Comparison of ENCODE assay signal across 11 cellular contexts in genomic region chr22:43995798-43996169, GRCh38. TPM values are rescaled to one million over a fixed set of nuclear protein-coding genes. Genes with fewer than 3 reads are reported as not detected.
DNase-seq lines count a peak whose midpoint lies in the region; ATAC-seq, FAIRE-seq and TF ChIP-seq lines count a peak whose summit lies in the region.
"Had no signal": no experiment of that assay in that cellular context is flagged by ENCODE, and none has a peak within 500 bp of the region (broad histone marks: within the 10 kb centered on the region; RNA-seq: fewer than 3 reads in every experiment).

No MANE protein-coding gene starts in this region.

- no peak for TF ChIP-seq CTCF in DOHH2 (IDR thresholded peaks at IDR 0.05; ENCODE audit: low read depth, low read length, poor library complexity, severe bottlenecking)
- no peak for TF ChIP-seq CTCF in psoas muscle (IDR thresholded peaks at IDR 0.05)

- no peaks in the 10 kb centered on the region for H3K9me2 ChIP-seq in DOHH2 (replicated peaks; ENCODE audit: control insufficient read depth, low read length)

- no peak for DNase-seq in activated naive CD4-positive, alpha-beta T cell treated with anti-CD3 and anti-CD28 coated beads, Interleukin-2, amount 50 U/mL, for 72 hours (ENCODE audit: low spot score in 2 of 2)
- DNase-seq in psoas muscle (no peak), RCC 7860 (ENCODE audit: low spot score) (no peak), GM12891 (ENCODE audit: insufficient read length, low spot score) (no peak)
- DNase-seq: foreskin fibroblast, H7, NCI-H774 had no signal

- peaks cover 6% of the 10 kb centered on the region; the same call in 1 of the 2 replicates for H4K20me1 ChIP-seq in DOHH2 (ENCODE audit: control insufficient read depth, insufficient read depth, low read depth, low read length)

- H3K4me3 ChIP-seq in DOHH2 (ENCODE audit: low read length) (peak overlapping the region; percentile 23), psoas muscle (peak overlapping the region; percentile 25)

- H3K27me3 ChIP-seq in DOHH2 (ENCODE audit: control insufficient read depth, low read length), result no peaks in the 10 kb centered on the region
- no peaks in the 10 kb centered on the region for H3K27me3 ChIP-seq in psoas muscle (ENCODE audit: insufficient read depth in 3 of 3, low read length in 2 of 3)

- peak overlapping the region; percentile 38 for H3K4me2 ChIP-seq in DOHH2 (ENCODE audit: low read length)

- peaks cover 47% of the 10 kb centered on the region for H3K4me1 ChIP-seq in DOHH2 (ENCODE audit: control insufficient read depth, low read length)
- peaks cover 23% of the 10 kb centered on the region for H3K4me1 ChIP-seq in psoas muscle

- no peaks in the 10 kb centered on the region for H3F3A ChIP-seq in DOHH2 (ENCODE audit: control insufficient read depth, insufficient read depth)

- H3K27ac ChIP-seq in DOHH2 (ENCODE audit: low read depth, low read length), result no peak overlapping the region
- H3K27ac ChIP-seq in psoas muscle, result no peak overlapping the region

- intact Hi-C loops in psoas muscle (cut with DNase I), result loop anchor here in 1 of 2 donors (2.0 to 10.0 kb wide), 3 partner anchors 93 to 629 kb away; partner anchors contain the start of gene RTL6

- H3K9me3 ChIP-seq in DOHH2 (ENCODE audit: control insufficient read depth, insufficient read depth, low read length) (no peaks in the 10 kb centered on the region), psoas muscle (no peaks in the 10 kb centered on the region)

- peaks cover 33 to 34% of the 10 kb centered on the region in 2 donors for H3K36me3 Mint-ChIP-seq in activated naive CD4-positive, alpha-beta T cell treated with anti-CD3 and anti-CD28 coated beads, Interleukin-2, amount 50 U/mL, for 72 hours

- ATAC-seq in GM21528 (IDR thresholded peaks at IDR 0.05; ENCODE audit: low FRiP score, unreplicated experiment) (peak; percentile 6), psoas muscle (no peak), GM18870 (IDR thresholded peaks at IDR 0.05; ENCODE audit: unreplicated experiment) (no peak), HG03565 (IDR thresholded peaks at IDR 0.05; ENCODE audit: unreplicated experiment) (no peak)
- ATAC-seq in activated naive CD4-positive, alpha-beta T cell treated with anti-CD3 and anti-CD28 coated beads, Interleukin-2, amount 50 U/mL, for 72 hours, result peak; percentile 54 to 74

- peak overlapping the region; percentile 95 to 97 for H3K27ac Mint-ChIP-seq in activated naive CD4-positive, alpha-beta T cell treated with anti-CD3 and anti-CD28 coated beads, Interleukin-2, amount 50 U/mL, for 72 hours

- 0 out of 2 replicates have a peak, but pooled peaks cover 7% of the 10 kb centered on the region for H3K79me2 ChIP-seq in DOHH2 (ENCODE audit: control insufficient read depth, low read length)

- no peak for TF ChIP-seq POLR2A in GM12891 (IDR thresholded peaks at IDR 0.05; ENCODE audit: low read depth, low read length)

- WGBS in psoas muscle, 3 donors, result 78 to 85% (median 79%) methylated on average over 10 of the region's 10 CpGs

- H3K36me3 ChIP-seq in DOHH2 (ENCODE audit: control insufficient read depth, low read length) (peaks cover 80% of the 10 kb centered on the region), psoas muscle (ENCODE audit: insufficient read depth in 1 of 2, low read depth in 1 of 2) (peaks cover 0 to 74% of the 10 kb centered on the region in 2 donors)

- no peak for FAIRE-seq in RCC 7860 (lab: Jason Lieb, UNC)
- no peak for FAIRE-seq in GM12891 (lab: Jason Lieb, UNC)

- H3K9me3 Mint-ChIP-seq in activated naive CD4-positive, alpha-beta T cell treated with anti-CD3 and anti-CD28 coated beads, Interleukin-2, amount 50 U/mL, for 72 hours, result no peaks in the 10 kb centered on the region

TF ChIP-seq in GM12891, 5 proteins besides CTCF, POLR2A, EP300 and RAD21:
- TF ChIP-seq TAF1 (IDR thresholded peaks at IDR 0.05; ENCODE audit: low read depth, low read length), result no peak
- TF ChIP-seq PAX5 (IDR thresholded peaks at IDR 0.05; ENCODE audit: insufficient read depth, low read length, severe bottlenecking), result no peak
- no peak for TF ChIP-seq SPI1 (IDR thresholded peaks at IDR 0.05; ENCODE audit: low read depth, low read length)
- no peak for TF ChIP-seq POU2F2 (IDR thresholded peaks at IDR 0.05; ENCODE audit: low read depth, low read length)
- no peak for TF ChIP-seq POLR2AphosphoS5 (IDR thresholded peaks at IDR 0.05; ENCODE audit: low read depth, low read length)

RNA-seq across cellular contexts. Expression of gene PARVB, which starts 28.3 kb away (rescaled TPM):
- total RNA-seq in activated naive CD4-positive, alpha-beta T cell treated with anti-CD3 and anti-CD28 coated beads, Interleukin-2, amount 50 U/mL, for 72 hours, result 10 to 100 TPM; 21.6 to 73.7 TPM
- total RNA-seq in psoas muscle, result 100 to 1,000 TPM; 102 to 172 (median 163) TPM
- 100 to 1,000 TPM in 1 of 3 donors, 10 to 100 TPM in 2; 84.5 to 103 (median 88.8) TPM for polyA plus RNA-seq in psoas muscle
- polyA plus RNA-seq in GM12891 (2012; ENCODE audit: low read depth, missing spikeins), result 190 TPM

RNA-seq across cellular contexts. Expression of gene SAMM50, which starts 40.5 kb away (rescaled TPM):
- total RNA-seq in activated naive CD4-positive, alpha-beta T cell treated with anti-CD3 and anti-CD28 coated beads, Interleukin-2, amount 50 U/mL, for 72 hours, result 10 to 100 TPM; 41.7 to 51.1 TPM
- 10 to 100 TPM; 59.3 to 95.0 (median 83.7) TPM for total RNA-seq in psoas muscle
- polyA plus RNA-seq in psoas muscle, result 100 to 1,000 TPM in 1 of 3 donors, 10 to 100 TPM in 2; 62.7 to 105 (median 80.0) TPM
- polyA plus RNA-seq in GM12891 (2012; ENCODE audit: low read depth, missing spikeins), result 63.1 TPM

Comparison
In these comparisons a context has a peak if more than half of its experiments do, and no peak if none do; other contexts are left out.
1. ATAC-seq: peak in GM21528 (single experiment) and activated naive CD4-positive, alpha-beta T cell treated with anti-CD3 and anti-CD28 coated beads, Interleukin-2, amount 50 U/mL, for 72 hours (2 of 2); none in psoas muscle (0 of 4), GM18870 (single experiment) and HG03565 (single experiment).